9 cellular contexts compared by ENCODE assay signal in genomic region chr1:110136911-110137310, GRCh38. TPM values are rescaled to one million over a fixed set of nuclear protein-coding genes. Genes with fewer than 3 reads are reported as not detected.
DNase-seq lines count a peak whose midpoint lies in the region; ATAC-seq and TF ChIP-seq lines count a peak whose summit lies in the region.
"Had no signal": no experiment of that assay in that cellular context is flagged by ENCODE, and none has a peak within 500 bp of the region (broad histone marks: within the 10 kb centered on the region; RNA-seq: fewer than 3 reads in every experiment).

No MANE protein-coding gene starts in this region.

- no peak for ATAC-seq in HG03432 (IDR thresholded peaks at IDR 0.05; ENCODE audit: unreplicated experiment)
- ATAC-seq: gastrocnemius medialis had no signal

- WGBS in lower leg skin, 2 donors = 2 to 3% methylated on average over 7 of the region's 7 CpGs

- H3K27me3 Mint-ChIP-seq in immature natural killer cell (ENCODE audit: low read depth in 3 of 3) = peaks cover 2 to 32% (median 16%) of the 10 kb centered on the region in 3 donors

- H3K36me3 ChIP-seq in Loucy (ENCODE audit: insufficient read depth, low read length) = no peaks in the 10 kb centered on the region
- H3K36me3 ChIP-seq: gastrocnemius medialis had no signal

- H2AFZ ChIP-seq in Loucy (ENCODE audit: low read length) = peak overlapping the region; percentile 41; the same call in 1 of the 2 replicates

- H3K27ac Mint-ChIP-seq in immature natural killer cell = no peak overlapping the region

- H3K27me3 ChIP-seq in Loucy (ENCODE audit: insufficient read depth, low read length, poor library complexity, severe bottlenecking) = no peaks in the 10 kb centered on the region

- no peaks in the 10 kb centered on the region for H3K36me3 Mint-ChIP-seq in immature natural killer cell

- TF ChIP-seq POLR2A in lower leg skin (IDR thresholded peaks at IDR 0.05) = no peak

- no peaks in the 10 kb centered on the region for H3K9me3 ChIP-seq in Loucy (ENCODE audit: insufficient read depth, low read depth, low read length)
- H3K9me3 ChIP-seq: gastrocnemius medialis had no signal

- no peaks in the 10 kb centered on the region for H3F3A ChIP-seq in Loucy (ENCODE audit: low read depth)

- peak; percentile 96 for DNase-seq in NCI-H345 (lab: John Stamatoyannopoulos, UW)
- DNase-seq in central memory CD4-positive, alpha-beta T cell = peak; percentile 28
- peak; percentile 30 to 97 (median 84) for DNase-seq in posterior cingulate gyrus
- DNase-seq in immature natural killer cell = no peak
- DNase-seq in lower leg skin (ENCODE audit: low spot score in 2 of 2) = no peak
- DNase-seq: gastrocnemius medialis, Kasumi-1 had no signal

- peaks cover 13% of the 10 kb centered on the region for H3K4me1 ChIP-seq in Loucy (ENCODE audit: insufficient read depth, low read length, poor library complexity, severe bottlenecking)
- H3K4me1 ChIP-seq: gastrocnemius medialis had no signal

- no peak overlapping the region for H3K4me3 Mint-ChIP-seq in immature natural killer cell

- intact Hi-C loops in posterior cingulate gyrus (cut with DNase I) (no loop called here), lower leg skin (cut with DNase I; ENCODE audit: low total_unique reads) (no loop called here)

- no peaks in the 10 kb centered on the region for H3K9me2 ChIP-seq in Loucy (replicated peaks; ENCODE audit: low read depth, low read length)

- peak overlapping the region; percentile 61 for H3K4me2 ChIP-seq in Loucy (ENCODE audit: low read depth, low read length, poor library complexity, severe bottlenecking)

- no peaks in the 10 kb centered on the region for H3K4me1 Mint-ChIP-seq in immature natural killer cell

- H4K20me1 ChIP-seq in Loucy (ENCODE audit: insufficient read depth, low read length, poor library complexity, severe bottlenecking) = no peaks in the 10 kb centered on the region

- H3K4me3 ChIP-seq in Loucy (ENCODE audit: low read length, poor library complexity, severe bottlenecking) (peak overlapping the region; percentile 26), lower leg skin (ENCODE audit: low read depth, poor library complexity, severe bottlenecking) (no peak overlapping the region)
- H3K4me3 ChIP-seq: gastrocnemius medialis had no signal

- no peak for TF ChIP-seq CTCF in Loucy (conservative IDR thresholded peaks at IDR 0.05; ENCODE audit: low read length)
- no peak for TF ChIP-seq CTCF in lower leg skin (IDR thresholded peaks at IDR 0.05)

- H3K79me2 ChIP-seq in Loucy (ENCODE audit: insufficient read depth, low read length) = no peaks in the 10 kb centered on the region

- H3K9ac ChIP-seq in Loucy (ENCODE audit: low read depth, low read length, poor library complexity, severe bottlenecking) = no peak overlapping the region

- no peaks in the 10 kb centered on the region for H3K9me3 Mint-ChIP-seq in immature natural killer cell

RNA-seq across cellular contexts. Expression of gene SLC6A17, which starts 13.4 kb away (rescaled TPM):
- polyA plus RNA-seq in immature natural killer cell = not detected
- 1 to 10 TPM; 4.5 to 6.9 (median 5.8) TPM for total RNA-seq in lower leg skin

RNA-seq across cellular contexts. Expression of gene UBL4B, which starts 24.7 kb away (rescaled TPM):
- not detected for polyA plus RNA-seq in immature natural killer cell
- 1 to 10 TPM in 1 of 4 donors, not detected in 3; 3.0 TPM for total RNA-seq in lower leg skin

Comparison
In these comparisons a context has a peak if more than half of its experiments do, and no peak if none do; other contexts are left out.
1. DNase-seq: peak in NCI-H345 (single experiment), central memory CD4-positive, alpha-beta T cell (single experiment) and posterior cingulate gyrus (10 of 10); none in immature natural killer cell (0 of 3) and lower leg skin (0 of 2).